In the genomic region with DNA sequence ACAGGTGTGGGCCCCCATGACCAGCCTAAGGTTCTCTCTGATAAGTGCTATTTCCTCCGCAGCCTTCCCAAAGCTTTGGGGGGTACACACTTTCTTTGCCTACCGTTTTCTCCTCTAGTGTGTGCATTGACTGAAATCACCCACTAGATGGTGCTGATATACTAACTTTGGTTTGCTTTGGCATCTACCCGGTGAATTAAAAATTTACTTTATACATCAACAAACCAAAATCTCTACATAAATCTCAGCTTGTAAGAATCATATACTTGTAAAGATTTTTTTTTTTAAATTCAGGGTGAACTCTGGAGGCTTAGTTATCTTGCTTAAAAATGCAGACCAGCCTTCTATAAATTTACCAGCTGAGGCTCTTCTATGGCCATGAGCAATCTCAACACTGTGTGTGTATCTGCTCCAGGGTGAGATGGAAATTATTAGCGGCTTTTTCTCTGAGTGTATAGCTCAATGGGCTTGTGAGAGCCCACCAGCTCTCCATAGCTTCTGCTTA, we compare ENCODE assay signal across 8 cellular contexts.
DNase-seq lines count a peak whose midpoint lies in the region; ATAC-seq and TF ChIP-seq lines count a peak whose summit lies in the region.

No MANE protein-coding gene starts in this region.

- no peak overlapping the region for H3K4me3 ChIP-seq in AG09309 (ENCODE audit: control insufficient read depth, low read depth, low read length)
- no peak overlapping the region for H3K4me3 ChIP-seq in adipocyte (ENCODE audit: low read length)
- no peak overlapping the region for H3K4me3 ChIP-seq in upper lobe of left lung

- H3K9me3 Mint-ChIP-seq in activated naive CD4-positive, alpha-beta T cell treated with anti-CD3 and anti-CD28 coated beads, Interleukin-2, amount 10 ng/mL, durations not matched to agents 7 days and 5 days, result no peaks in the 10 kb centered on the region

- H3K9me3 ChIP-seq in adipocyte (ENCODE audit: control insufficient read depth, low read length), result peaks cover 4% of the 10 kb centered on the region
- H3K9me3 ChIP-seq in upper lobe of left lung, result no peaks in the 10 kb centered on the region

- ATAC-seq in GM18517 (IDR thresholded peaks at IDR 0.05; ENCODE audit: unreplicated experiment), result peak; percentile 52
- peak; percentile 42 to 63 for ATAC-seq in upper lobe of left lung (ENCODE audit: low FRiP score in 2 of 2)
- ATAC-seq in GM18858 (IDR thresholded peaks at IDR 0.05; ENCODE audit: unreplicated experiment), result no peak

- no peaks in the 10 kb centered on the region for H3K36me3 ChIP-seq in adipocyte (ENCODE audit: control insufficient read depth, insufficient read depth, low read length, severe bottlenecking)
- no peaks in the 10 kb centered on the region for H3K36me3 ChIP-seq in upper lobe of left lung

- H3K27ac ChIP-seq in upper lobe of left lung, result no peak overlapping the region

- 8% methylated on average over 4 of the region's 4 CpGs for WGBS in upper lobe of left lung, 2 donors

- no peak for TF ChIP-seq POLR2A in upper lobe of left lung (IDR thresholded peaks at IDR 0.05)

- H3K4me1 Mint-ChIP-seq in activated naive CD4-positive, alpha-beta T cell treated with anti-CD3 and anti-CD28 coated beads, Interleukin-2, amount 10 ng/mL, durations not matched to agents 7 days and 5 days, result no peaks in the 10 kb centered on the region

- DNase-seq in AG09309 (ENCODE audit: low read depth) (no peak), NAMALWA (ENCODE audit: low spot score) (peak; percentile 64), adipocyte (ENCODE audit: low read depth) (peak; percentile 86), iPS-NIHi7 (ENCODE audit: extremely low spot score) (peak; percentile 71), upper lobe of left lung (no peak)
- no peak for DNase-seq in activated naive CD4-positive, alpha-beta T cell treated with anti-CD3 and anti-CD28 coated beads, Interleukin-2, amount 10 ng/mL, durations not matched to agents 7 days and 5 days

- TF ChIP-seq CTCF in AG09309 (IDR thresholded peaks at IDR 0.05; ENCODE audit: control insufficient read depth, insufficient read depth, low read depth, low read length, missing control alignments) (peak; percentile 68), upper lobe of left lung (IDR thresholded peaks at IDR 0.05) (peak; percentile 13 to 66 (median 56))

- H3K27me3 ChIP-seq in adipocyte (replicated peaks; ENCODE audit: control insufficient read depth, insufficient read depth, low read length), result no peaks in the 10 kb centered on the region
- no peaks in the 10 kb centered on the region for H3K27me3 ChIP-seq in upper lobe of left lung

- peak overlapping the region; percentile 90 for H3K9ac ChIP-seq in adipocyte (ENCODE audit: low read length)

- TF ChIP-seq EP300 in upper lobe of left lung (IDR thresholded peaks at IDR 0.05), result no peak

- no peak overlapping the region for H3K27ac Mint-ChIP-seq in activated naive CD4-positive, alpha-beta T cell treated with anti-CD3 and anti-CD28 coated beads, Interleukin-2, amount 10 ng/mL, durations not matched to agents 7 days and 5 days

- H3K4me3 Mint-ChIP-seq in activated naive CD4-positive, alpha-beta T cell treated with anti-CD3 and anti-CD28 coated beads, Interleukin-2, amount 10 ng/mL, durations not matched to agents 7 days and 5 days, result no peak overlapping the region

- peaks cover 85% of the 10 kb centered on the region for H3K4me1 ChIP-seq in adipocyte (ENCODE audit: control insufficient read depth, insufficient read depth, low read length)
- peaks cover 0 to 5% (median 0%) of the 10 kb centered on the region in 4 donors for H3K4me1 ChIP-seq in upper lobe of left lung

- no peaks in the 10 kb centered on the region for H3K36me3 Mint-ChIP-seq in activated naive CD4-positive, alpha-beta T cell treated with anti-CD3 and anti-CD28 coated beads, Interleukin-2, amount 10 ng/mL, durations not matched to agents 7 days and 5 days

- CTCF ChIA-PET in activated naive CD4-positive, alpha-beta T cell treated with anti-CD3 and anti-CD28 coated beads, Interleukin-2, amount 10 ng/mL, durations not matched to agents 7 days and 5 days (lab: Charles Lee), result interaction anchor here (0.7 to 3.3 kb wide), 10 partner anchors 8 to 1052 kb away, joined by 3 to 12 read pairs (median 4); no protein-coding TSS in a partner anchor

- peaks cover 10% of the 10 kb centered on the region for H3K27me3 Mint-ChIP-seq in activated naive CD4-positive, alpha-beta T cell treated with anti-CD3 and anti-CD28 coated beads, Interleukin-2, amount 10 ng/mL, durations not matched to agents 7 days and 5 days

Comparison
In these comparisons a context has a peak if more than half of its experiments do, and no peak if none do; other contexts are left out.
1. DNase-seq: peak in NAMALWA (single experiment), adipocyte (single experiment) and iPS-NIHi7 (single experiment); none in AG09309 (single experiment), upper lobe of left lung (0 of 2) and activated naive CD4-positive, alpha-beta T cell treated with anti-CD3 and anti-CD28 coated beads, Interleukin-2, amount 10 ng/mL, durations not matched to agents 7 days and 5 days (single experiment).